Comparison of ENCODE assay signal across 19 cellular contexts in genomic region chr12:64171715-64172114, GRCh38. TPM values are rescaled to one million over a fixed set of nuclear protein-coding genes. Genes with fewer than 3 reads are reported as not detected.
DNase-seq lines count a peak whose midpoint lies in the region; ATAC-seq, FAIRE-seq and TF ChIP-seq lines count a peak whose summit lies in the region.
"Had no signal": no experiment of that assay in that cellular context is flagged by ENCODE, and none has a peak within 500 bp of the region (broad histone marks: within the 10 kb centered on the region; RNA-seq: fewer than 3 reads in every experiment).

No MANE protein-coding gene starts in this region.

- 53% methylated on average over 1 of the region's 1 CpG for WGBS in A549 (ENCODE audit: missing lambda C conversion rate)

- peaks cover 68% of the 10 kb centered on the region for H3K4me1 Mint-ChIP-seq in HFFc6 (ENCODE audit: low read depth)
- H3K4me1 Mint-ChIP-seq in WTC11 = peaks cover 25% of the 10 kb centered on the region

- H3K4me3 ChIP-seq in A549 = no peak overlapping the region
- H3K4me3 ChIP-seq: lower lobe of right lung, spleen, thoracic aorta had no signal

- no peak for FAIRE-seq in A549 (lab: Jason Lieb, UNC)

- no peaks in the 10 kb centered on the region for H3K27me3 ChIP-seq in foreskin keratinocyte
- H3K27me3 ChIP-seq: neutrophil, spleen had no signal

- H3K36me3 Mint-ChIP-seq in HFFc6 (ENCODE audit: low read depth) (peaks cover 5% of the 10 kb centered on the region; the same call in 1 of the 2 replicates), WTC11 (no peaks in the 10 kb centered on the region)

- H3K27ac Mint-ChIP-seq in HFFc6 (peak overlapping the region; percentile 88), WTC11 (no peak overlapping the region)
- H3K27ac Mint-ChIP-seq: activated CD8-positive, alpha-beta T cell treated with anti-CD3 and anti-CD28 coated beads for 36 hours; T-helper 2 cell treated with Interferon-gamma antibody and Interleukin-4, amounts not matched to agents 5 μg/mL and 100 μg/mL, for 36 hours had no signal

- no peaks in the 10 kb centered on the region for H3K27me3 Mint-ChIP-seq in HFFc6 (ENCODE audit: insufficient read depth)
- H3K27me3 Mint-ChIP-seq in WTC11 (ENCODE audit: low read depth) = no peaks in the 10 kb centered on the region
- H3K27me3 Mint-ChIP-seq: activated CD8-positive, alpha-beta T cell treated with anti-CD3 and anti-CD28 coated beads for 36 hours had no signal

- H3K27ac ChIP-seq in A549 (peak overlapping the region in 1 of 2 experiments; percentile 53; a peak in 2 of 6 replicates), foreskin keratinocyte (peak overlapping the region; percentile 14)
- H3K27ac ChIP-seq: lower lobe of right lung, neutrophil, spleen, thoracic aorta had no signal

- peaks cover 10% of the 10 kb centered on the region for H3K4me1 ChIP-seq in A549
- H3K4me1 ChIP-seq in foreskin keratinocyte = peaks cover 30% of the 10 kb centered on the region
- H3K4me1 ChIP-seq: lower lobe of right lung had no signal

- TF ChIP-seq POLR2A in A549 (IDR thresholded peaks at IDR 0.05; ENCODE audit: low read length) = no peak

- TF ChIP-seq EP300 in A549 (IDR thresholded peaks at IDR 0.05) = no peak

- TF ChIP-seq CTCF in A549 (IDR thresholded peaks at IDR 0.05) = no peak
- no peak for TF ChIP-seq CTCF in HFFc6 (IDR thresholded peaks at IDR 0.05)
- TF ChIP-seq CTCF in WTC11 (IDR thresholded peaks at IDR 0.05) = no peak
- no peak for TF ChIP-seq CTCF in foreskin keratinocyte (conservative IDR thresholded peaks at IDR 0.05)

- ATAC-seq in A549 (peak; percentile 62 to 69; a peak in 3 of 6 replicates), WTC11 (peak; percentile 45), foreskin keratinocyte (peak; percentile 84), HG03139 (IDR thresholded peaks at IDR 0.05; ENCODE audit: unreplicated experiment) (no peak)
- ATAC-seq: activated CD8-positive, alpha-beta T cell treated with anti-CD3 and anti-CD28 coated beads for 36 hours; lower lobe of right lung; Panc1 had no signal

- peak overlapping the region; percentile 71 for H3K4me3 Mint-ChIP-seq in HFFc6
- H3K4me3 Mint-ChIP-seq in WTC11 = no peak overlapping the region
- H3K4me3 Mint-ChIP-seq: activated CD8-positive, alpha-beta T cell treated with anti-CD3 and anti-CD28 coated beads for 36 hours; T-helper 2 cell treated with Interferon-gamma antibody and Interleukin-4, amounts not matched to agents 5 μg/mL and 100 μg/mL, for 36 hours had no signal

- no peak for TF ChIP-seq RAD21 in A549 (conservative IDR thresholded peaks at IDR 0.05 in 1 of 2, IDR thresholded peaks at IDR 0.05 in 1 of 2)

- no peaks in the 10 kb centered on the region for H3K9me3 ChIP-seq in A549
- H3K9me3 ChIP-seq: lower lobe of right lung, neutrophil, spleen, thoracic aorta had no signal

- no peaks in the 10 kb centered on the region for H3K9me3 Mint-ChIP-seq in HFFc6
- H3K9me3 Mint-ChIP-seq in WTC11 = no peaks in the 10 kb centered on the region
- H3K9me3 Mint-ChIP-seq: activated CD8-positive, alpha-beta T cell treated with anti-CD3 and anti-CD28 coated beads for 36 hours; T-helper 2 cell treated with Interferon-gamma antibody and Interleukin-4, amounts not matched to agents 5 μg/mL and 100 μg/mL, for 36 hours had no signal

- CTCF ChIA-PET in A549 (lab: Yijun Ruan, JAX) (interaction anchor here (1.2 to 1.8 kb wide), 2 partner anchors 10 to 328 kb away, joined by 6 to 7 read pairs; partner anchors contain the start of gene SRGAP1), WTC11 (lab: Charles Lee) (interaction anchor here (0.6 to 1.7 kb wide), 2 partner anchors 10 to 64 kb away, joined by 3 to 5 read pairs; no protein-coding TSS in a partner anchor)

- H3K4me2 ChIP-seq in A549 = peak overlapping the region; percentile 4; the same call in 1 of the 3 replicates

- POLR2A ChIA-PET in A549 (lab: Yijun Ruan, JAX) = no interaction called here
- POLR2A ChIA-PET in WTC11 (lab: Charles Lee) = no interaction called here

- peak in 1 of 2 experiments; percentile 24 for DNase-seq in A549 (ENCODE audit: low read depth in 1 of 2, low spot score in 1 of 2)
- DNase-seq in HFFc6 = peak; percentile 67
- DNase-seq in WTC11 (ENCODE audit: low spot score) = no peak
- DNase-seq in foreskin keratinocyte = peak; percentile 61 to 86
- DNase-seq in stimulated activated naive CD4-positive, alpha-beta T cell (lab: John Stamatoyannopoulos, UW) = no peak
- DNase-seq in T-helper 2 cell = no peak
- DNase-seq in NCI-H1417 treated with DMSO at 0.1 percent for 48 hours (lab: John Stamatoyannopoulos, UW) = no peak
- DNase-seq: activated CD8-positive, alpha-beta T cell treated with anti-CD3 and anti-CD28 coated beads for 36 hours; activated effector memory CD4-positive, alpha-beta T cell treated with Interleukin-2 at 50 U/mL for 16 hours; hippocampal formation; lower lobe of right lung; NCI-H1436; NCI-H524 treated with DMSO at 0.1 percent for 48 hours; spleen had no signal

TF ChIP-seq in A549, 52 proteins besides CTCF, POLR2A, EP300 and RAD21:
- TF ChIP-seq SREBF2 (IDR thresholded peaks at IDR 0.05) = no peak
- TF ChIP-seq NPAS2 (CRISPR knock-in tag; IDR thresholded peaks at IDR 0.05; ENCODE audit: borderline replicate concordance) = no peak
- TF ChIP-seq EHF (CRISPR knock-in tag; IDR thresholded peaks at IDR 0.05) = no peak
- TF ChIP-seq JUN (IDR thresholded peaks at IDR 0.05) = no peak
- TF ChIP-seq MAZ (IDR thresholded peaks at IDR 0.05; ENCODE audit: borderline replicate concordance, low read depth, low read length) = no peak
- TF ChIP-seq E2F6 (IDR thresholded peaks at IDR 0.05; ENCODE audit: borderline replicate concordance, low read depth) = no peak
- TF ChIP-seq POLR2AphosphoS2 (conservative IDR thresholded peaks at IDR 0.05; ENCODE audit: low read length) = no peak
- TF ChIP-seq KDM1A (IDR thresholded peaks at IDR 0.05; ENCODE audit: low read depth) = no peak

TF ChIP-seq in WTC11, 78 proteins besides CTCF, POLR2A, EP300 and RAD21 (continues in another document):
- TF ChIP-seq E2F4 (CRISPR knock-in tag; IDR thresholded peaks at IDR 0.05; ENCODE audit: borderline replicate concordance, low read depth) = no peak
- no peak for TF ChIP-seq IRF2 (CRISPR knock-in tag; IDR thresholded peaks at IDR 0.05; ENCODE audit: borderline replicate concordance, low read depth)
- TF ChIP-seq EMX1 (CRISPR knock-in tag; IDR thresholded peaks at IDR 0.05) = no peak
- no peak for TF ChIP-seq TEAD4 (CRISPR knock-in tag; IDR thresholded peaks at IDR 0.05)
- no peak for TF ChIP-seq CBFB (CRISPR knock-in tag; IDR thresholded peaks at IDR 0.05; ENCODE audit: low read depth)
- no peak for TF ChIP-seq PREB (CRISPR knock-in tag; IDR thresholded peaks at IDR 0.05; ENCODE audit: borderline replicate concordance)
- TF ChIP-seq JUN (CRISPR knock-in tag; IDR thresholded peaks at IDR 0.05) = no peak
- TF ChIP-seq TCF7 (CRISPR knock-in tag; IDR thresholded peaks at IDR 0.05; ENCODE audit: low read depth) = no peak

RNA-seq across cellular contexts. Expression of gene KICS2, which starts 50.4 kb away (rescaled TPM):
- polyA plus RNA-seq in A549 (2011; rRNA removed) (21.4 and 22.5 TPM in 2 replicates), A549 (2017; fragmentation: RNase III; extraction: RNeasy Plus Mini Kit Qiagen cat#74134 plus additional on column Dnase treatment) (9.1 to 9.6 TPM (median 9.4 TPM) in 3 replicates), foreskin keratinocyte (2.7 and 4.0 TPM in 2 replicates)
- polyA plus RNA-seq in A549 (2012; cell fraction: cytosol; rRNA removed) = 8.9 and 10.4 TPM in 2 replicates
- 7.1 and 9.7 TPM in 2 replicates for polyA plus RNA-seq in A549 (2012; cell fraction: nucleus; rRNA removed)
- polyA minus RNA-seq in A549 (2011; rRNA and poly(A)+ RNA removed) = 28.3 and 29.1 TPM in 2 replicates
- total RNA-seq in HFFc6 (2021; fragmentation: NEBNext Ultra II Directional; extraction: Animal tissue kit (Norgen Biotek cat#: 25700)) = 1 to 10 TPM; 3.7 to 5.8 (median 5.0) TPM
- total RNA-seq in WTC11 (2021) (9.9 to 11.6 TPM (median 10.7 TPM) in 3 replicates), foreskin keratinocyte (5.5 and 7.7 TPM in 2 replicates)

Comparison
In these comparisons a context has a peak if more than half of its experiments do, and no peak if none do; other contexts are left out.
1. DNase-seq: peak in HFFc6 (single experiment) and foreskin keratinocyte (2 of 2); none in WTC11 (single experiment), stimulated activated naive CD4-positive, alpha-beta T cell (0 of 6), T-helper 2 cell (0 of 5) and NCI-H1417 treated with DMSO at 0.1 percent for 48 hours (single experiment).